20 cellular contexts compared by ENCODE assay signal in genomic region chr2:167480232-167480985, GRCh38.
DNase-seq lines count a peak whose midpoint lies in the region; ATAC-seq, FAIRE-seq and TF ChIP-seq lines count a peak whose summit lies in the region.
"Had no signal": no experiment of that assay in that cellular context is flagged by ENCODE, and none has a peak within 500 bp of the region (broad histone marks: within the 10 kb centered on the region; RNA-seq: fewer than 3 reads in every experiment).

No MANE protein-coding gene starts in this region.

- H3K9ac ChIP-seq in K562 (ENCODE audit: insufficient read depth in 1 of 2, low read depth in 2 of 2, low read length in 2 of 2): no peak overlapping the region
- H3K9ac ChIP-seq: GM23248 had no signal

- DNase-seq in K562 (ENCODE audit: extremely low read depth in 1 of 4, low spot score in 3 of 4) (no peak), osteoblast (ENCODE audit: insufficient read length, low spot score, missing footprints) (peak; percentile 34), NCI-H510A treated with DMSO at 0.1 percent for 48 hours (lab: John Stamatoyannopoulos, UW) (no peak)
- no peak for DNase-seq in stimulated activated CD8-positive, alpha-beta memory T cell treated with anti-CD3 and anti-CD28 coated beads, Interleukin-4, amount 100 ng/mL, for 48 hours
- DNase-seq: activated effector memory CD4-positive, alpha-beta T cell treated with anti-CD3 and anti-CD28 coated beads, Interleukin-2, amount 50 U/mL, for 16 hours; CD4-positive, CD25-positive, alpha-beta regulatory T cell; dorsolateral prefrontal cortex; EL; GM23248; heart right ventricle; naive B cell; NCI-H2081; NK-92 treated with Interleukin-12 subunit alpha and Interleukin-12 subunit beta, amount 100 ng/mL, for 24 hours; SHP77 treated with DMSO at 0.1 percent for 48 hours; upper lobe of left lung had no signal

- H3K4me2 ChIP-seq in K562 (ENCODE audit: insufficient read depth, low read length): no peak overlapping the region
- H3K4me2 ChIP-seq in osteoblast (ENCODE audit: insufficient read depth, low read length): no peak overlapping the region

- TF ChIP-seq RAD21 in K562 (CRISPR knock-in tag; conservative IDR thresholded peaks at IDR 0.05 in 1 of 2, IDR thresholded peaks at IDR 0.05 in 1 of 2): no peak

- TF ChIP-seq EP300 in K562 (IDR thresholded peaks at IDR 0.05; ENCODE audit: low read length): no peak

- H3K27me3 ChIP-seq in K562 (ENCODE audit: control insufficient read depth in 2 of 2, insufficient read depth in 2 of 2, low read length in 2 of 2): no peaks in the 10 kb centered on the region
- no peaks in the 10 kb centered on the region for H3K27me3 ChIP-seq in osteoblast (ENCODE audit: insufficient read depth, low read length)
- H3K27me3 ChIP-seq: dorsolateral prefrontal cortex, heart right ventricle, upper lobe of left lung had no signal

- H3K79me2 ChIP-seq in K562 (ENCODE audit: control insufficient read depth, insufficient read depth, low read length) (no peaks in the 10 kb centered on the region), osteoblast (ENCODE audit: insufficient read depth, low read length) (no peaks in the 10 kb centered on the region)

- intact Hi-C loops in K562 (cut with micrococcal nuclease): no loop called here

- no peak for TF ChIP-seq POLR2A in K562 (conservative IDR thresholded peaks at IDR 0.05)

- H4K20me1 ChIP-seq in K562 (replicated peaks; ENCODE audit: control insufficient read depth, insufficient read depth, low read length) (no peaks in the 10 kb centered on the region), osteoblast (ENCODE audit: insufficient read depth, low read length) (no peaks in the 10 kb centered on the region)

- no peaks in the 10 kb centered on the region for H3K36me3 ChIP-seq in K562 (ENCODE audit: control insufficient read depth, insufficient read depth, low read length)
- H3K36me3 ChIP-seq in osteoblast (ENCODE audit: insufficient read depth, low read length): no peaks in the 10 kb centered on the region
- H3K36me3 ChIP-seq: heart right ventricle, upper lobe of left lung had no signal

- H2AFZ ChIP-seq in K562 (ENCODE audit: low read depth, low read length) (no peak overlapping the region), osteoblast (ENCODE audit: low read length) (no peak overlapping the region)
- H2AFZ ChIP-seq: GM23248 had no signal

- H3K4me3 ChIP-seq in K562 (no peak overlapping the region), osteoblast (ENCODE audit: insufficient read depth, low read length) (no peak overlapping the region)
- H3K4me3 ChIP-seq: GM23248, heart right ventricle, upper lobe of left lung had no signal

- TF ChIP-seq CTCF in K562 (IDR thresholded peaks at IDR 0.05 in 2 of 3, conservative IDR thresholded peaks at IDR 0.05 in 1 of 3; ENCODE audit: insufficient read depth in 2 of 3, low read depth in 1 of 3, low read length in 3 of 3) (no peak), osteoblast (IDR thresholded peaks at IDR 0.05; ENCODE audit: extremely low read depth, low read depth, low read length) (no peak)

- CTCF ChIA-PET in K562 (lab: Yijun Ruan, JAX; ENCODE audit: low intra/inter-chr PET ratio): no interaction called here

- H3K4me1 ChIP-seq in K562 (replicated peaks in 1 of 2; ENCODE audit: control insufficient read depth in 2 of 2, insufficient read depth in 2 of 2, low read length in 2 of 2) (no peaks in the 10 kb centered on the region), osteoblast (ENCODE audit: insufficient read depth, low read length) (no peaks in the 10 kb centered on the region)
- H3K4me1 ChIP-seq: heart right ventricle, upper lobe of left lung had no signal

- in situ Hi-C loops in K562 (cut with MboI): no loop called here

- FAIRE-seq in K562 (lab: Jason Lieb, UNC): no peak
- FAIRE-seq: GM12891 had no signal

- ATAC-seq in GM21717 (IDR thresholded peaks at IDR 0.05; ENCODE audit: unreplicated experiment) (peak; percentile 74), HG03565 (IDR thresholded peaks at IDR 0.05; ENCODE audit: unreplicated experiment) (peak; percentile 60), K562 (no peak), GM19397 (IDR thresholded peaks at IDR 0.05; ENCODE audit: unreplicated experiment) (no peak), GM21367 (IDR thresholded peaks at IDR 0.05; ENCODE audit: unreplicated experiment) (no peak)
- ATAC-seq: heart right ventricle had no signal

- H3K9me3 ChIP-seq in K562 (replicated peaks; ENCODE audit: control insufficient read depth, insufficient read depth, low read depth, low read length) (no peaks in the 10 kb centered on the region), osteoblast (ENCODE audit: low read depth, low read length) (no peaks in the 10 kb centered on the region)
- H3K9me3 ChIP-seq: heart right ventricle, upper lobe of left lung had no signal

- BruUV-seq in K562 (replicated peaks; lab: Mats Ljungman, UMichigan): no TSS peak

- no peaks in the 10 kb centered on the region for H3K9me1 ChIP-seq in K562 (ENCODE audit: control insufficient read depth, insufficient read depth, low read length)

- WGBS in K562 (ENCODE audit: insufficient coverage, low coverage, missing lambda C conversion rate): 1% methylated on average over 6 of the region's 6 CpGs

- H3K27ac ChIP-seq in K562 (ENCODE audit: extremely low read depth, low read depth, low read length) (no peak overlapping the region), osteoblast (ENCODE audit: low read depth, low read length) (no peak overlapping the region)
- H3K27ac ChIP-seq: dorsolateral prefrontal cortex, GM23248, heart right ventricle, upper lobe of left lung had no signal

- POLR2A ChIA-PET in K562 (lab: Yijun Ruan, JAX): interaction anchor here (0.6 kb wide), 1 partner anchor 69 kb away, joined by 4 read pairs; no protein-coding TSS in a partner anchor

TF ChIP-seq in K562, 482 proteins besides CTCF, POLR2A, EP300 and RAD21:
- TF ChIP-seq NFXL1 (CRISPR knock-in tag; IDR thresholded peaks at IDR 0.05): 0 out of 2 replicates have a peak, but pooled peaks have one; percentile 79
- TF ChIP-seq ZNF740 (CRISPR knock-in tag; IDR thresholded peaks at IDR 0.05): no peak
- peak in 1 of 2 experiments; percentile 73; a peak in 1 of 4 replicates for TF ChIP-seq ZNF740 (tag; IDR thresholded peaks at IDR 0.05)
- no peak for TF ChIP-seq PHB2 (IDR thresholded peaks at IDR 0.05; ENCODE audit: low read depth)
- TF ChIP-seq ZBTB17 (CRISPR knock-in tag; IDR thresholded peaks at IDR 0.05): 0 out of 2 replicates have a peak, but pooled peaks have one; percentile 27

Comparison
In these comparisons a context has a peak if more than half of its experiments do, and no peak if none do; other contexts are left out.
1. ATAC-seq: peak in GM21717 (single experiment) and HG03565 (single experiment); none in K562 (single experiment), GM19397 (single experiment) and GM21367 (single experiment).